Comparison of ENCODE assay signal across 25 cellular contexts in the genomic region with DNA sequence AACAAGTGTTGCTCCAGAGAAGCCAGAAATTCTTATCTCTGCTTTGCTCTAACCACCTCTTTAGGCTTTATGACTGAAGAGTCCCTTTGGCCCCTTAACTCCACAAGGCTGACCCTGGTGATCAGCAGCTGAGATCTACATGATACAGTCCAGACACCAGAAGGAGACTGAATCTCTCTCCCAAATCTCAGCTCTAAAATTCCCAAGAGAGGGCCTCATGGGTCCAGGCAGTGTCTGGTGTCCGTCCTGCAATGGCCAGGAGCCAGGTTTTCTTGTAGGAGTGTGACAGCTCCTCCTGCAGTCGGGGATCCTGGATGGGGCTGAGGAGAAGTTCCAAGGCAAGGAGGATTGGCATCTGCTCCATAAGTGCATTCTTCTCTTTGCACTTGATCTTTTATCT. TPM values are rescaled to one million over a fixed set of nuclear protein-coding genes. Genes with fewer than 3 reads are reported as not detected.
A peak's percentile ranks its signal among the peaks of the same experiment; 100 is the strongest.
DNase-seq lines count a peak whose midpoint lies in the region; ATAC-seq, FAIRE-seq and TF ChIP-seq lines count a peak whose summit lies in the region.
"Had no signal": no experiment of that assay in that cellular context is flagged by ENCODE, and none has a peak within 500 bp of the region (broad histone marks: within the 10 kb centered on the region; RNA-seq: fewer than 3 reads in every experiment).

No MANE protein-coding gene starts in this region.

- CTCF ChIA-PET in HEK293 (lab: Yijun Ruan, JAX) = interaction anchor here (0.6 to 1.3 kb wide), 5 partner anchors 23 to 177 kb away, joined by 3 read pairs; no protein-coding TSS in a partner anchor

- DNase-seq in EL = peak; percentile 8
- no peak for DNase-seq in mesendoderm
- no peak for DNase-seq in frontal cortex (ENCODE audit: low spot score in 2 of 2)
- no peak for DNase-seq in central memory CD4-positive, alpha-beta T cell
- no peak for DNase-seq in GM13976 (ENCODE audit: low spot score)
- DNase-seq: activated naive CD4-positive, alpha-beta T cell; activated T-cell treated with anti-CD3 and anti-CD28 coated beads, Interleukin-2, amount 50 U/mL, for 4 hours; CD4-positive, alpha-beta memory T cell; dorsolateral prefrontal cortex; hypothalamus; NCI-H1092 treated with DMSO at 0.1 percent for 48 hours; NCI-H2029 treated with DMSO at 0.1 percent for 48 hours; occipital lobe; stimulated activated CD4-positive, alpha-beta T cell treated with anti-CD3 and anti-CD28 coated beads, Interleukin-4, amount 100 ng/mL, for 24 hours; stimulated activated naive CD8-positive, alpha-beta T cell treated with anti-CD3 and anti-CD28 coated beads, Interleukin-15, Interleukin-2, amounts not matched to agents 100 U/mL and 50 U/mL, for 24 hours had no signal

- ATAC-seq in SK-N-SH treated with all-trans-retinoic acid at 6 μM for 48 hours = peak; percentile 38
- ATAC-seq: activated T-cell treated with anti-CD3 and anti-CD28 coated beads, Interleukin-2, amount 50 U/mL, for 4 hours; gastroesophageal sphincter; stimulated activated naive CD8-positive, alpha-beta T cell treated with anti-CD3 and anti-CD28 coated beads, Interleukin-15, Interleukin-2, amounts not matched to agents 100 U/mL and 50 U/mL, for 24 hours had no signal

- peak overlapping the region; percentile 15 for H3K9ac ChIP-seq in mesendoderm (ENCODE audit: low read length)

- H3K79me1 ChIP-seq in mesendoderm (ENCODE audit: low read length) = no peaks in the 10 kb centered on the region

- H3K27ac ChIP-seq in HEK293 (ENCODE audit: extremely low read depth, low read depth, low read length) = no peak overlapping the region
- peak overlapping the region; percentile 61 for H3K27ac ChIP-seq in mesendoderm (ENCODE audit: low read depth, low read length)
- H3K27ac ChIP-seq: dorsolateral prefrontal cortex, gastroesophageal sphincter, tibial artery had no signal

- no peak overlapping the region for H3K4me3 ChIP-seq in HEK293 (ENCODE audit: low read depth, low read length)
- H3K4me3 ChIP-seq in mesendoderm (ENCODE audit: low read length) = no peak overlapping the region
- H3K4me3 ChIP-seq: dorsolateral prefrontal cortex, gastroesophageal sphincter, lung, tibial artery had no signal

- H3K79me2 ChIP-seq in mesendoderm (ENCODE audit: control insufficient read depth, insufficient read depth, low read length) = no peaks in the 10 kb centered on the region

- H3K27me3 ChIP-seq in mesendoderm (ENCODE audit: insufficient read depth, low read length, poor library complexity) = no peaks in the 10 kb centered on the region

- no peak overlapping the region for H3K4ac ChIP-seq in mesendoderm (ENCODE audit: low read depth, low read length)

- H3K36me3 ChIP-seq in HEK293 (ENCODE audit: control insufficient read depth in 2 of 2, insufficient read depth in 1 of 2, low read length in 2 of 2) = no peaks in the 10 kb centered on the region
- H3K36me3 ChIP-seq in mesendoderm (ENCODE audit: control insufficient read depth, insufficient read depth, low read length) = peaks cover 12% of the 10 kb centered on the region
- H3K36me3 ChIP-seq: gastroesophageal sphincter, tibial artery had no signal

- peak overlapping the region; percentile 24 for H3K23ac ChIP-seq in mesendoderm (ENCODE audit: low read length)

- peak overlapping the region; percentile 30 for H2AK5ac ChIP-seq in mesendoderm (ENCODE audit: low read length)

- H3K56ac ChIP-seq in mesendoderm (ENCODE audit: low read length) = peak overlapping the region; percentile 74

- TF ChIP-seq CTCF in HEK293 (tag by site-specific recombination; IDR thresholded peaks at IDR 0.05) (no peak), GM13976 (IDR thresholded peaks at IDR 0.05; ENCODE audit: borderline replicate concordance, control extremely low read depth, extremely low read depth, insufficient read depth, missing control alignments) (no peak)

- no peak overlapping the region for H3K4me2 ChIP-seq in mesendoderm (ENCODE audit: low read length)

- no peak overlapping the region for H2BK15ac ChIP-seq in mesendoderm (replicated peaks; ENCODE audit: low read depth)

- H2BK120ac ChIP-seq in mesendoderm (ENCODE audit: low read depth, low read length) = no peak overlapping the region

- H2BK5ac ChIP-seq in mesendoderm (ENCODE audit: low read length) = no peak overlapping the region

- H4K5ac ChIP-seq in mesendoderm (ENCODE audit: low read length) = no peak overlapping the region

- no peaks in the 10 kb centered on the region for H3K9me3 ChIP-seq in HEK293 (ENCODE audit: control insufficient read depth, insufficient read depth, low read depth, low read length)
- H3K9me3 ChIP-seq: gastroesophageal sphincter, tibial artery had no signal

- POLR2A ChIA-PET in HEK293 (lab: Yijun Ruan, JAX) = no interaction called here

- no peak for FAIRE-seq in frontal cortex (lab: Jason Lieb, UNC)
- FAIRE-seq: HTR-8/SVneo had no signal

- no peak overlapping the region for H4K8ac ChIP-seq in mesendoderm (ENCODE audit: low read depth, low read length)

- H3K4me1 ChIP-seq in HEK293 (ENCODE audit: control insufficient read depth, insufficient read depth, low read length) (0 out of 2 replicates have a peak, but pooled peaks cover 2% of the 10 kb centered on the region), mesendoderm (ENCODE audit: control insufficient read depth, low read depth, low read length) (peaks cover 12% of the 10 kb centered on the region)
- H3K4me1 ChIP-seq: gastroesophageal sphincter, tibial artery had no signal

- in situ Hi-C loops in GM13976 (cut with MboI; ENCODE audit: low sequenced_read_pairs, unreplicated experiment) = no loop called here

- H3K18ac ChIP-seq in mesendoderm (ENCODE audit: low read length) = no peak overlapping the region

- WGBS in mesendoderm (ENCODE audit: extremely low coverage, insufficient coverage, low lambda C conversion rate) = no CpG with 5 or more reads among the region's 2 CpGs

TF ChIP-seq in HEK293, 187 proteins besides CTCF, POLR2A, EP300 and RAD21:
- peak; percentile 42 for TF ChIP-seq ZNF335 (tag by site-specific recombination; conservative IDR thresholded peaks at IDR 0.05)
- TF ChIP-seq ZNF274 (IDR thresholded peaks at IDR 0.05; ENCODE audit: low read length) = no peak
- TF ChIP-seq ZNF274 (tag by site-specific recombination; IDR thresholded peaks at IDR 0.05; ENCODE audit: borderline replicate concordance) = no peak

TF ChIP-seq in SK-N-SH treated with all-trans-retinoic acid at 6 μM for 48 hours, 23 proteins besides CTCF, POLR2A, EP300 and RAD21 (continues in another document):
- TF ChIP-seq ZNF565 (CRISPR knock-in tag; conservative IDR thresholded peaks at IDR 0.05; ENCODE audit: low read depth) (no peak), TSHZ2 (CRISPR knock-in tag; IDR thresholded peaks at IDR 0.05) (peak; percentile 67), PPARA (CRISPR knock-in tag; IDR thresholded peaks at IDR 0.05; ENCODE audit: borderline replicate concordance) (no peak), ZNF70 (CRISPR knock-in tag; IDR thresholded peaks at IDR 0.05) (no peak), ZC3H10 (CRISPR knock-in tag; IDR thresholded peaks at IDR 0.05) (no peak), CSRNP3 (CRISPR knock-in tag; IDR thresholded peaks at IDR 0.05) (no peak), CSDC2 (CRISPR knock-in tag; IDR thresholded peaks at IDR 0.05) (no peak), OSR1 (CRISPR knock-in tag; IDR thresholded peaks at IDR 0.05) (no peak), ZFP30 (CRISPR knock-in tag; IDR thresholded peaks at IDR 0.05) (no peak), SNAI2 (CRISPR knock-in tag; IDR thresholded peaks at IDR 0.05) (no peak), ESRRG (CRISPR knock-in tag; IDR thresholded peaks at IDR 0.05) (no peak), ZFP3 (CRISPR knock-in tag; IDR thresholded peaks at IDR 0.05) (no peak)

RNA-seq across cellular contexts. Expression of gene L1TD1, which starts 35.3 kb away (rescaled TPM):
- polyA plus RNA-seq in mesendoderm (2013, experiment 1 of 2) = 489 TPM
- 482 TPM for polyA plus RNA-seq in mesendoderm (2013, experiment 2 of 2)
- total RNA-seq in frontal cortex = 0.41 TPM
- total RNA-seq: activated CD8-positive, alpha-beta memory T cell treated with anti-CD3 and anti-CD28 coated beads for 36 hours; CD4-positive, alpha-beta memory T cell; LHCN-M2; myocyte; NCI-H460; occipital lobe had no signal
- polyA plus RNA-seq: CD4-positive, alpha-beta memory T cell had no signal
